Comparison of ENCODE assay signal across 8 cellular contexts in genomic region chr12:49368240-49368600, GRCh38. TPM values are rescaled to one million over a fixed set of nuclear protein-coding genes. Genes with fewer than 3 reads are reported as not detected.
A peak's percentile ranks its signal among the peaks of the same experiment; 100 is the strongest.
DNase-seq lines count a peak whose midpoint lies in the region; ATAC-seq and TF ChIP-seq lines count a peak whose summit lies in the region.

No MANE protein-coding gene starts in this region.

- peaks cover 56% of the 10 kb centered on the region for H3K4me1 ChIP-seq in KMS-11 (ENCODE audit: low read depth, poor library complexity, severe bottlenecking)

- H3K27ac Mint-ChIP-seq in naive thymus-derived CD8-positive, alpha-beta T cell: peak overlapping the region in 9 of 10 donors; percentile 58 to 97 (median 90)

- H3K36me3 ChIP-seq in BJ (ENCODE audit: control insufficient read depth, insufficient read depth, low read length): no peaks in the 10 kb centered on the region
- no peaks in the 10 kb centered on the region for H3K36me3 ChIP-seq in KMS-11 (ENCODE audit: insufficient read depth)

- POLR2A ChIA-PET in BJ (lab: Charles Lee): no interaction called here
- POLR2A ChIA-PET in naive thymus-derived CD8-positive, alpha-beta T cell (lab: Charles Lee): no interaction called here

- H3K9ac ChIP-seq in KMS-11: peak overlapping the region; percentile 93

- no peak overlapping the region for H2AFZ ChIP-seq in KMS-11 (ENCODE audit: low read depth)

- no peak for TF ChIP-seq CTCF in BJ (IDR thresholded peaks at IDR 0.05; ENCODE audit: insufficient read depth, low read depth, low read length)
- no peak for TF ChIP-seq CTCF in KMS-11 (conservative IDR thresholded peaks at IDR 0.05; ENCODE audit: low read depth, low read length)

- CTCF ChIA-PET in BJ (lab: Yijun Ruan, JAX): interaction anchor here (4.1 kb wide), 1 partner anchor 10 kb away, joined by 41 read pairs; no protein-coding TSS in a partner anchor

- peak overlapping the region; percentile 73 for H3K4me3 ChIP-seq in BJ (ENCODE audit: low read depth, low read length)
- H3K4me3 ChIP-seq in KMS-11 (IDR thresholded peaks at IDR 0.05; ENCODE audit: insufficient read depth, low read depth, low read length): no peak overlapping the region

- H3K27me3 Mint-ChIP-seq in naive thymus-derived CD8-positive, alpha-beta T cell: no peaks in the 10 kb centered on the region

- no peak for DNase-seq in BJ (ENCODE audit: low read depth)
- DNase-seq in cerebellum (ENCODE audit: low spot score): peak; percentile 9
- DNase-seq in naive thymus-derived CD8-positive, alpha-beta T cell: no peak
- no peak for DNase-seq in cerebellar nuclear complex (lab: John Stamatoyannopoulos, UW)
- no peak for DNase-seq in NCI-H2196 (lab: John Stamatoyannopoulos, UW; ENCODE audit: unreplicated experiment)
- no peak for DNase-seq in stimulated activated CD4-positive, alpha-beta T cell treated with anti-CD3 and anti-CD28 coated beads, Interleukin-1b, Interleukin-23, amount 100 ng/mL, for 48 hours

- no peaks in the 10 kb centered on the region for H3K36me3 Mint-ChIP-seq in naive thymus-derived CD8-positive, alpha-beta T cell

- H3K4me3 Mint-ChIP-seq in naive thymus-derived CD8-positive, alpha-beta T cell: peak overlapping the region; percentile 75 to 98 (median 93)

- H3K4me1 Mint-ChIP-seq in naive thymus-derived CD8-positive, alpha-beta T cell: peaks cover 11 to 32% (median 28%) of the 10 kb centered on the region in 4 donors

- H4K20me1 ChIP-seq in KMS-11 (ENCODE audit: insufficient read depth): peaks cover 9% of the 10 kb centered on the region; the same call in 1 of the 2 replicates

- peak overlapping the region; percentile 81 for H3K27ac ChIP-seq in KMS-11

- no peak for ATAC-seq in naive thymus-derived CD8-positive, alpha-beta T cell
- no peak for ATAC-seq in HG03280 (IDR thresholded peaks at IDR 0.05; ENCODE audit: unreplicated experiment)

- H3K79me2 ChIP-seq in KMS-11 (ENCODE audit: insufficient read depth, low read depth): peaks cover 67% of the 10 kb centered on the region

- H3K27me3 ChIP-seq in BJ (ENCODE audit: control insufficient read depth, insufficient read depth, low read length) (no peaks in the 10 kb centered on the region), KMS-11 (ENCODE audit: insufficient read depth, low read depth) (no peaks in the 10 kb centered on the region)

- H3K9me3 Mint-ChIP-seq in naive thymus-derived CD8-positive, alpha-beta T cell: no peaks in the 10 kb centered on the region

- H3K4me2 ChIP-seq in KMS-11: peak overlapping the region; percentile 69

RNA-seq across cellular contexts. Expression of gene SPATS2, which starts 1.0 kb away (rescaled TPM):
- 23.1 and 29.8 TPM in 2 replicates for polyA plus RNA-seq in BJ (2011; rRNA removed)
- polyA minus RNA-seq in BJ (2011; rRNA and poly(A)+ RNA removed): 19.0 and 20.7 TPM in 2 replicates
- total RNA-seq in cerebellum: 59.9 TPM
- total RNA-seq in naive thymus-derived CD8-positive, alpha-beta T cell: 1 to 10 TPM; 5.9 to 6.3 TPM
- 1 to 10 TPM; 2.7 to 5.7 (median 3.9) TPM for polyA plus RNA-seq in naive thymus-derived CD8-positive, alpha-beta T cell

RNA-seq across cellular contexts. Expression of gene DNAJC22, which starts 21.5 kb away (rescaled TPM):
- polyA plus RNA-seq in BJ (2011; rRNA removed): 2.3 and 4.3 TPM in 2 replicates
- 1.3 and 1.4 TPM in 2 replicates for polyA minus RNA-seq in BJ (2011; rRNA and poly(A)+ RNA removed)
- 1.4 TPM for total RNA-seq in cerebellum
- not detected for total RNA-seq in naive thymus-derived CD8-positive, alpha-beta T cell
- not detected for polyA plus RNA-seq in naive thymus-derived CD8-positive, alpha-beta T cell

RNA-seq across cellular contexts. Expression of gene C1QL4, which starts 31.2 kb away (rescaled TPM):
- polyA plus RNA-seq in BJ (2011; rRNA removed): not detected in 2 replicates
- polyA minus RNA-seq in BJ (2011; rRNA and poly(A)+ RNA removed): not detected in 2 replicates
- total RNA-seq in cerebellum: 2.7 TPM
- not detected for total RNA-seq in naive thymus-derived CD8-positive, alpha-beta T cell
- polyA plus RNA-seq in naive thymus-derived CD8-positive, alpha-beta T cell: not detected

RNA-seq across cellular contexts. Expression of gene TROAP, which starts 45.2 kb away (rescaled TPM):
- 11.8 and 24.8 TPM in 2 replicates for polyA plus RNA-seq in BJ (2011; rRNA removed)
- polyA minus RNA-seq in BJ (2011; rRNA and poly(A)+ RNA removed): 17.5 and 23.2 TPM in 2 replicates
- total RNA-seq in cerebellum: 6.7 TPM
- 1 to 10 TPM in 1 of 2 experiments, under 1 TPM in 1; 0.62 to 1.7 TPM for total RNA-seq in naive thymus-derived CD8-positive, alpha-beta T cell
- under 1 TPM in 1 of 3 donors, not detected in 2; 0.24 TPM for polyA plus RNA-seq in naive thymus-derived CD8-positive, alpha-beta T cell
